In genomic region chr4:184284742-184285141, GRCh38 we compare ENCODE assay signal across 14 cellular contexts.
DNase-seq lines count a peak whose midpoint lies in the region; ATAC-seq and TF ChIP-seq lines count a peak whose summit lies in the region.
"Had no signal": no experiment of that assay in that cellular context is flagged by ENCODE, and none has a peak within 500 bp of the region (broad histone marks: within the 10 kb centered on the region; RNA-seq: fewer than 3 reads in every experiment).

No MANE protein-coding gene starts in this region.

- H3K9ac ChIP-seq in OCI-LY1 (ENCODE audit: low read length): peak overlapping the region; percentile 61
- H3K9ac ChIP-seq: BLaER1 treated with 17β-estradiol and CSF1 and Interleukin-3, amounts not matched to agents 10 nM and 100 nM had no signal

- intact Hi-C loops in activated CD4-positive, alpha-beta T cell treated with anti-CD3 and anti-CD28 coated beads, Interleukin-2, amount 10 ng/mL, durations not matched to agents 24 days and 14 days (cut with micrococcal nuclease): loop anchor here (5.0 kb wide), 1 partner anchor 298 kb away; no protein-coding TSS in a partner anchor
- intact Hi-C loops in activated CD4-positive, alpha-beta T cell treated with anti-CD3 and anti-CD28 coated beads for 36 hours (cut with DNase I, micrococcal nuclease): loop anchor here (5.0 kb wide), 3 partner anchors 363 to 683 kb away; partner anchors contain the start of genes CASP3 (in 1 of the 2), CENPU (in 1 of the 2) and PRIMPOL (in 1 of the 2)
- intact Hi-C loops in upper lobe of right lung (cut with DNase I): no loop called here

- H3K79me2 ChIP-seq in OCI-LY1 (ENCODE audit: insufficient read depth, low read length): no peaks in the 10 kb centered on the region

- H3K9me3 ChIP-seq in OCI-LY1 (ENCODE audit: low read length): no peaks in the 10 kb centered on the region
- no peaks in the 10 kb centered on the region for H3K9me3 ChIP-seq in upper lobe of right lung
- H3K9me3 ChIP-seq: Caco-2 had no signal

- no peak for TF ChIP-seq CTCF in OCI-LY1 (IDR thresholded peaks at IDR 0.05; ENCODE audit: low read length)
- TF ChIP-seq CTCF in upper lobe of right lung (IDR thresholded peaks at IDR 0.05): no peak

- H4K20me1 ChIP-seq in OCI-LY1 (ENCODE audit: insufficient read depth, low read length): no peaks in the 10 kb centered on the region
- H4K20me1 ChIP-seq: BLaER1 treated with 17β-estradiol and CSF1 and Interleukin-3, amounts not matched to agents 10 nM and 100 nM had no signal

- H3K27me3 Mint-ChIP-seq in T-helper 1 cell treated with Interleukin-12 subunit alpha and Interleukin-12 subunit beta and Interleukin-4 antibody, amounts not matched to agents 30 μg/mL and 1 μg/mL, for 36 hours (ENCODE audit: low read depth): no peaks in the 10 kb centered on the region
- no peaks in the 10 kb centered on the region for H3K27me3 Mint-ChIP-seq in activated naive CD8-positive, alpha-beta T cell treated with anti-CD3 and anti-CD28 coated beads for 36 hours
- H3K27me3 Mint-ChIP-seq in activated CD4-positive, alpha-beta T cell treated with anti-CD3 and anti-CD28 coated beads, Interleukin-2, amount 10 ng/mL, durations not matched to agents 24 days and 14 days: no peaks in the 10 kb centered on the region
- H3K27me3 Mint-ChIP-seq in activated CD4-positive, alpha-beta T cell treated with anti-CD3 and anti-CD28 coated beads for 36 hours: peaks cover 4% of the 10 kb centered on the region

- H3F3A ChIP-seq in OCI-LY1 (ENCODE audit: insufficient read depth, low read length): no peaks in the 10 kb centered on the region

- H3K36me3 Mint-ChIP-seq in T-helper 1 cell treated with Interleukin-12 subunit alpha and Interleukin-12 subunit beta and Interleukin-4 antibody, amounts not matched to agents 30 μg/mL and 1 μg/mL, for 36 hours (ENCODE audit: low read depth): no peaks in the 10 kb centered on the region
- no peaks in the 10 kb centered on the region for H3K36me3 Mint-ChIP-seq in activated naive CD8-positive, alpha-beta T cell treated with anti-CD3 and anti-CD28 coated beads for 36 hours
- no peaks in the 10 kb centered on the region for H3K36me3 Mint-ChIP-seq in activated CD4-positive, alpha-beta T cell treated with anti-CD3 and anti-CD28 coated beads, Interleukin-2, amount 10 ng/mL, durations not matched to agents 24 days and 14 days (ENCODE audit: low read depth)
- no peaks in the 10 kb centered on the region for H3K36me3 Mint-ChIP-seq in activated CD4-positive, alpha-beta T cell treated with anti-CD3 and anti-CD28 coated beads for 36 hours (ENCODE audit: low read depth)

- no peaks in the 10 kb centered on the region for H3K9me3 Mint-ChIP-seq in T-helper 1 cell treated with Interleukin-12 subunit alpha and Interleukin-12 subunit beta and Interleukin-4 antibody, amounts not matched to agents 30 μg/mL and 1 μg/mL, for 36 hours
- H3K9me3 Mint-ChIP-seq in activated naive CD8-positive, alpha-beta T cell treated with anti-CD3 and anti-CD28 coated beads for 36 hours: peaks cover 2% of the 10 kb centered on the region
- no peaks in the 10 kb centered on the region for H3K9me3 Mint-ChIP-seq in activated CD4-positive, alpha-beta T cell treated with anti-CD3 and anti-CD28 coated beads, Interleukin-2, amount 10 ng/mL, durations not matched to agents 24 days and 14 days
- H3K9me3 Mint-ChIP-seq in activated CD4-positive, alpha-beta T cell treated with anti-CD3 and anti-CD28 coated beads for 36 hours (ENCODE audit: low read depth): no peaks in the 10 kb centered on the region

- H3K4me2 ChIP-seq in OCI-LY1 (ENCODE audit: low read length): peak overlapping the region; percentile 62

- DNase-seq in T-helper 1 cell (no peak), upper lobe of right lung (no peak)
- DNase-seq in activated naive CD8-positive, alpha-beta T cell treated with anti-CD3 and anti-CD28 coated beads for 36 hours: no peak
- no peak for DNase-seq in activated CD4-positive, alpha-beta T cell treated with anti-CD3 and anti-CD28 coated beads, Interleukin-2, amount 10 ng/mL, durations not matched to agents 24 days and 14 days
- no peak for DNase-seq in activated CD4-positive, alpha-beta T cell treated with anti-CD3 and anti-CD28 coated beads for 36 hours
- DNase-seq: 8988T, Caco-2, KG1, NCI-H1105 treated with DMSO at 0.1 percent for 48 hours had no signal

- peak overlapping the region; percentile 41 for H3K27ac Mint-ChIP-seq in T-helper 1 cell treated with Interleukin-12 subunit alpha and Interleukin-12 subunit beta and Interleukin-4 antibody, amounts not matched to agents 30 μg/mL and 1 μg/mL, for 36 hours
- H3K27ac Mint-ChIP-seq in activated naive CD8-positive, alpha-beta T cell treated with anti-CD3 and anti-CD28 coated beads for 36 hours: no peak overlapping the region
- H3K27ac Mint-ChIP-seq in activated CD4-positive, alpha-beta T cell treated with anti-CD3 and anti-CD28 coated beads, Interleukin-2, amount 10 ng/mL, durations not matched to agents 24 days and 14 days: no peak overlapping the region
- H3K27ac Mint-ChIP-seq in activated CD4-positive, alpha-beta T cell treated with anti-CD3 and anti-CD28 coated beads for 36 hours: no peak overlapping the region

- no peaks in the 10 kb centered on the region for H3K9me2 ChIP-seq in OCI-LY1 (ENCODE audit: low read depth, low read length)

- POLR2A ChIA-PET in activated CD4-positive, alpha-beta T cell treated with anti-CD3 and anti-CD28 coated beads for 36 hours (lab: Charles Lee): no interaction called here

- peaks cover 64% of the 10 kb centered on the region for H3K4me1 Mint-ChIP-seq in T-helper 1 cell treated with Interleukin-12 subunit alpha and Interleukin-12 subunit beta and Interleukin-4 antibody, amounts not matched to agents 30 μg/mL and 1 μg/mL, for 36 hours (ENCODE audit: low read depth)
- peaks cover 80% of the 10 kb centered on the region for H3K4me1 Mint-ChIP-seq in activated naive CD8-positive, alpha-beta T cell treated with anti-CD3 and anti-CD28 coated beads for 36 hours
- H3K4me1 Mint-ChIP-seq in activated CD4-positive, alpha-beta T cell treated with anti-CD3 and anti-CD28 coated beads, Interleukin-2, amount 10 ng/mL, durations not matched to agents 24 days and 14 days: peaks cover 72% of the 10 kb centered on the region
- peaks cover 74% of the 10 kb centered on the region for H3K4me1 Mint-ChIP-seq in activated CD4-positive, alpha-beta T cell treated with anti-CD3 and anti-CD28 coated beads for 36 hours

- peaks cover 87% of the 10 kb centered on the region for H3K4me1 ChIP-seq in OCI-LY1 (ENCODE audit: insufficient read depth, low read length, severe bottlenecking)
- H3K4me1 ChIP-seq in upper lobe of right lung: peaks cover 27% of the 10 kb centered on the region

- no peak overlapping the region for H2AFZ ChIP-seq in OCI-LY1 (ENCODE audit: low read length)

- H3K27me3 ChIP-seq in OCI-LY1 (ENCODE audit: insufficient read depth, low read length): no peaks in the 10 kb centered on the region
- no peaks in the 10 kb centered on the region for H3K27me3 ChIP-seq in upper lobe of right lung
- H3K27me3 ChIP-seq: BLaER1 treated with 17β-estradiol and CSF1 and Interleukin-3, amounts not matched to agents 10 nM and 100 nM had no signal

- CTCF ChIA-PET in activated CD4-positive, alpha-beta T cell treated with anti-CD3 and anti-CD28 coated beads for 36 hours (lab: Charles Lee): interaction anchor here (0.6 to 1.5 kb wide), 5 partner anchors 16 to 540 kb away, joined by 3 to 7 read pairs (median 4); no protein-coding TSS in a partner anchor

- no peak overlapping the region for H3K4me3 Mint-ChIP-seq in T-helper 1 cell treated with Interleukin-12 subunit alpha and Interleukin-12 subunit beta and Interleukin-4 antibody, amounts not matched to agents 30 μg/mL and 1 μg/mL, for 36 hours
- H3K4me3 Mint-ChIP-seq in activated naive CD8-positive, alpha-beta T cell treated with anti-CD3 and anti-CD28 coated beads for 36 hours: no peak overlapping the region
- H3K4me3 Mint-ChIP-seq in activated CD4-positive, alpha-beta T cell treated with anti-CD3 and anti-CD28 coated beads, Interleukin-2, amount 10 ng/mL, durations not matched to agents 24 days and 14 days: no peak overlapping the region
- H3K4me3 Mint-ChIP-seq in activated CD4-positive, alpha-beta T cell treated with anti-CD3 and anti-CD28 coated beads for 36 hours: no peak overlapping the region

- H3K36me3 ChIP-seq in OCI-LY1 (ENCODE audit: insufficient read depth, low read length) (no peaks in the 10 kb centered on the region), upper lobe of right lung (no peaks in the 10 kb centered on the region)
- H3K36me3 ChIP-seq: BLaER1 treated with 17β-estradiol and CSF1 and Interleukin-3, amounts not matched to agents 10 nM and 100 nM had no signal

- no peak for ATAC-seq in activated CD4-positive, alpha-beta T cell treated with anti-CD3 and anti-CD28 coated beads for 36 hours
- ATAC-seq in upper lobe of right lung: no peak

- H3K27ac ChIP-seq in OCI-LY1 (ENCODE audit: low read depth, low read length, poor library complexity, severe bottlenecking) (peak overlapping the region; percentile 91), cingulate gyrus (ENCODE audit: low read depth, low read length) (peak overlapping the region; percentile 87), upper lobe of right lung (no peak overlapping the region)
- H3K27ac ChIP-seq: HL-60 had no signal

- H3K4me3 ChIP-seq in OCI-LY1 (ENCODE audit: low read depth, low read length, poor library complexity, severe bottlenecking): peak overlapping the region; percentile 38
- H3K4me3 ChIP-seq in upper lobe of right lung: no peak overlapping the region
- H3K4me3 ChIP-seq: BLaER1 treated with 17β-estradiol and CSF1 and Interleukin-3, amounts not matched to agents 10 nM and 100 nM had no signal
